21 cellular contexts compared by ENCODE assay signal in the genomic region with DNA sequence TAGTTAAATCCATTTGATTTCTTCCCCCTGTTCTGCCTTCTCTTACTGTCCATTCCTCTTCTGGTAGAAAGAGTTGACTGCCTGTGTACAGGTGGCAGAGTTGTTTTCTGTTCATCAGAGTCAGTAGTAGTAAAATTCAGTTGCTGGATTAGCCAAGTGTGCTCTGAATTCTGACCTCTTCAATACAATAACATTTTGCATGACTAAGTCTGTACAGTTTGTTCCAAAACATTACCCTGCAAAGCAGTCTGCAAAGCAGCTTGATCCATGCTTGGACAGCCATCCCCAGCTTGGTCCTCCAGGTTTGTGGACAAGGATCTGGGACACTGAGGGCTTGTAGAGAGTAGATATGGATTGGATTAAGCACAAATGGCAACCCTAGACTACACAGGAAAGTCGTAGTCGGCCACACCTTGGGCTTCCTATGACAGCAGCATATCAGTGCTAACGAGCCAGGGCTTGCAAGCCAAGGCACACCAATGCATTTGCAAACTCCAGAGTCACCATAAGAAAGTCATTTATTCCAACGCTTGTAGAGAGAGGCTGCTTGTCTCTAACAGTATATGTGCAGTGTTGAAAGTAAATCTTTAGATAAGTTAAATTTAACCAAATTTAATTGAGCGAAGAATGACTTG. TPM values are rescaled to one million over a fixed set of nuclear protein-coding genes. Genes with fewer than 3 reads are reported as not detected.
DNase-seq lines count a peak whose midpoint lies in the region; ATAC-seq and TF ChIP-seq lines count a peak whose summit lies in the region.
"Had no signal": no experiment of that assay in that cellular context is flagged by ENCODE, and none has a peak within 500 bp of the region (broad histone marks: within the 10 kb centered on the region; RNA-seq: fewer than 3 reads in every experiment).

No MANE protein-coding gene starts in this region.

- in situ Hi-C loops in mammary epithelial cell (cut with MboI; ENCODE audit: low sequenced_read_pairs in 2 of 2), result loop anchor here in 1 of 2 donors (25.0 kb wide), 1 partner anchor 682 kb away; no protein-coding TSS in a partner anchor

- no peak overlapping the region for H3K4me3 Mint-ChIP-seq in MCF 10A (ENCODE audit: unreplicated experiment)
- H3K4me3 Mint-ChIP-seq: CD8-positive, alpha-beta memory T cell had no signal

- H3K27me3 Mint-ChIP-seq in MCF 10A (ENCODE audit: insufficient read depth, unreplicated experiment), result no peaks in the 10 kb centered on the region

- BruUV-seq in MCF 10A (replicated peaks; lab: Mats Ljungman, UMichigan) (no TSS peak), mammary epithelial cell (replicated peaks; lab: Mats Ljungman, UMichigan) (no TSS peak)

- H3K4me3 ChIP-seq in breast epithelium (no peak overlapping the region), mammary epithelial cell (replicated peaks in 1 of 3; ENCODE audit: insufficient read depth in 1 of 3, low read depth in 2 of 3, low read length in 3 of 3) (no peak overlapping the region), skeletal muscle satellite cell (ENCODE audit: low read length) (peak overlapping the region; percentile 30)
- H3K4me3 ChIP-seq: BLaER1 had no signal

- H3K27me3 ChIP-seq in breast epithelium, result no peaks in the 10 kb centered on the region
- no peaks in the 10 kb centered on the region for H3K27me3 ChIP-seq in mammary epithelial cell (ENCODE audit: insufficient read depth, low read length)
- H3K27me3 ChIP-seq in skeletal muscle satellite cell (ENCODE audit: control insufficient read depth, insufficient read depth, low read length), result peaks cover 6% of the 10 kb centered on the region
- H3K27me3 ChIP-seq: BLaER1 had no signal

- H3K4me2 ChIP-seq in mammary epithelial cell (ENCODE audit: insufficient read depth, low read depth, low read length) (peak overlapping the region; percentile 66), skeletal muscle satellite cell (ENCODE audit: low read length) (peak overlapping the region; percentile 19)
- H3K4me2 ChIP-seq: BLaER1 had no signal

- H3K9me3 Mint-ChIP-seq in MCF 10A (ENCODE audit: unreplicated experiment), result peaks cover 23% of the 10 kb centered on the region

- H2AFZ ChIP-seq in mammary epithelial cell (ENCODE audit: low read depth, low read length), result peak overlapping the region; percentile 68

- CTCF ChIA-PET in MCF 10A (lab: Yijun Ruan, JAX), result interaction anchor here (0.6 to 3.6 kb wide), 5 partner anchors 11 to 683 kb away, joined by 3 to 24 read pairs (median 3); no protein-coding TSS in a partner anchor
- CTCF ChIA-PET in mammary epithelial cell (lab: Charles Lee; ENCODE audit: low non-redundant PET), result no interaction called here

- H3K9ac ChIP-seq in mammary epithelial cell (ENCODE audit: insufficient read depth, low read length) (no peak overlapping the region), skeletal muscle satellite cell (ENCODE audit: low read depth, low read length) (no peak overlapping the region)
- H3K9ac ChIP-seq: BLaER1 had no signal

- ATAC-seq in HG03521 (IDR thresholded peaks at IDR 0.05; ENCODE audit: unreplicated experiment) (no peak), HG02884 (IDR thresholded peaks at IDR 0.05; ENCODE audit: unreplicated experiment) (no peak)
- ATAC-seq: HepG2 had no signal

- no peaks in the 10 kb centered on the region for H4K20me1 ChIP-seq in mammary epithelial cell (ENCODE audit: insufficient read depth, low read length)
- H4K20me1 ChIP-seq: BLaER1 had no signal

- TF ChIP-seq CTCF in MCF 10A (IDR thresholded peaks at IDR 0.05; ENCODE audit: unreplicated experiment), result no peak
- no peak for TF ChIP-seq CTCF in breast epithelium (IDR thresholded peaks at IDR 0.05)
- TF ChIP-seq CTCF in mammary epithelial cell (conservative IDR thresholded peaks at IDR 0.05 in 1 of 2, IDR thresholded peaks at IDR 0.05 in 1 of 2; ENCODE audit: extremely low read depth in 1 of 2, insufficient read depth in 1 of 2, low read depth in 1 of 2, low read length in 2 of 2), result no peak

- H3K4me1 Mint-ChIP-seq in MCF 10A (ENCODE audit: insufficient read depth, unreplicated experiment), result peaks cover 20% of the 10 kb centered on the region
- H3K4me1 Mint-ChIP-seq: CD8-positive, alpha-beta memory T cell had no signal

- H3K4me1 ChIP-seq in breast epithelium (no peaks in the 10 kb centered on the region), mammary epithelial cell (ENCODE audit: insufficient read depth, low read length) (peaks cover 11% of the 10 kb centered on the region), skeletal muscle satellite cell (ENCODE audit: control insufficient read depth, insufficient read depth, low read length) (peaks cover 10% of the 10 kb centered on the region)
- H3K4me1 ChIP-seq: BLaER1 had no signal

- TF ChIP-seq POLR2A in breast epithelium (IDR thresholded peaks at IDR 0.05), result no peak

- no peaks in the 10 kb centered on the region for H3K36me3 Mint-ChIP-seq in MCF 10A (ENCODE audit: insufficient read depth, unreplicated experiment)

- WGBS in mammary epithelial cell (ENCODE audit: low coverage, missing lambda C conversion rate), result 59% methylated on average over 5 of the region's 5 CpGs

- H3K9me3 ChIP-seq in breast epithelium (peaks cover 5 to 16% of the 10 kb centered on the region in 2 donors), mammary epithelial cell (replicated peaks; ENCODE audit: insufficient read depth, low read length) (peaks cover 9% of the 10 kb centered on the region), skeletal muscle satellite cell (replicated peaks; ENCODE audit: low read length) (peaks cover 9% of the 10 kb centered on the region)

- H3K36me3 ChIP-seq in breast epithelium (no peaks in the 10 kb centered on the region), mammary epithelial cell (ENCODE audit: insufficient read depth, low read length) (no peaks in the 10 kb centered on the region), skeletal muscle satellite cell (ENCODE audit: insufficient read depth, low read length) (no peaks in the 10 kb centered on the region)
- H3K36me3 ChIP-seq: BLaER1 had no signal

- no peaks in the 10 kb centered on the region for H3K79me2 ChIP-seq in mammary epithelial cell (ENCODE audit: insufficient read depth, low read length)

- intact Hi-C loops in MCF 10A (cut with micrococcal nuclease) (no loop called here), breast epithelium (cut with DNase I; ENCODE audit: low total_unique reads) (no loop called here), mammary epithelial cell (cut with micrococcal nuclease) (no loop called here)

- no peak overlapping the region for H3K27ac ChIP-seq in breast epithelium
- H3K27ac ChIP-seq in mammary epithelial cell (ENCODE audit: insufficient read depth, low read depth, low read length), result no peak overlapping the region
- H3K27ac ChIP-seq: 22Rv1, BLaER1 had no signal

- H3K27ac Mint-ChIP-seq in MCF 10A (ENCODE audit: low read depth, unreplicated experiment), result peak overlapping the region; percentile 74
- H3K27ac Mint-ChIP-seq: CD8-positive, alpha-beta memory T cell had no signal

- dilution Hi-C loops in mammary epithelial cell (cut with HindIII; ENCODE audit: low sequenced_read_pairs), result no loop called here

- POLR2A ChIA-PET in MCF 10A (lab: Yijun Ruan, JAX), result interaction anchor here (0.5 to 2.9 kb wide), 7 partner anchors 11 to 41 kb away, joined by 3 to 11 read pairs (median 3); no protein-coding TSS in a partner anchor

- peak; percentile 28 for DNase-seq in MCF 10A (ENCODE audit: unreplicated experiment)
- DNase-seq in breast epithelium (ENCODE audit: low spot score in 2 of 2), result no peak
- DNase-seq in mammary epithelial cell, result peak; percentile 40
- DNase-seq in fibroblast of the conjunctiva (ENCODE audit: low read depth), result peak; percentile 6
- DNase-seq in NCI-H345 (lab: John Stamatoyannopoulos, UW), result no peak
- DNase-seq: CD8-positive, alpha-beta memory T cell; DND-41; GOT3; MM.1S; NCI-H1092 treated with DMSO at 0.1 percent for 48 hours; NCI-H1694; NCI-H226; NCI-H748 treated with DMSO at 0.1 percent for 48 hours; OCI-M1 had no signal

RNA-seq across cellular contexts. Expression of a gene that starts 25.2 kb away (rescaled TPM):
- total RNA-seq in MCF 10A (2022) (0.14 and 0.15 TPM in 2 replicates), breast epithelium (not detected), mammary epithelial cell (not detected)
- polyA plus RNA-seq in mammary epithelial cell, result not detected
- not detected for polyA minus RNA-seq in mammary epithelial cell
- not detected in 2 replicates for total RNA-seq in skeletal muscle satellite cell (2012; rRNA removed)
- total RNA-seq: CD8-positive, alpha-beta memory T cell; HepG2; SK-MEL-5 had no signal
- polyA plus RNA-seq: CD8-positive, alpha-beta memory T cell; HepG2 had no signal

RNA-seq across cellular contexts. Expression of a gene that starts 42.0 kb away (rescaled TPM):
- 74.4 and 89.6 TPM in 2 replicates for total RNA-seq in MCF 10A (2022)
- 10 to 100 TPM; 17.0 to 29.5 (median 24.3) TPM for total RNA-seq in breast epithelium
- 10 to 100 TPM; 30.2 to 36.5 TPM for total RNA-seq in mammary epithelial cell
- polyA plus RNA-seq in mammary epithelial cell, result 15.4 TPM
- 13.3 TPM for polyA minus RNA-seq in mammary epithelial cell
- 28.4 and 30.9 TPM in 2 replicates for total RNA-seq in skeletal muscle satellite cell (2012; rRNA removed)

Comparison
In these comparisons a context has a peak if more than half of its experiments do, and no peak if none do; other contexts are left out.
1. DNase-seq: peak in MCF 10A (single experiment), mammary epithelial cell (single experiment) and fibroblast of the conjunctiva (single experiment); none in breast epithelium (0 of 2) and NCI-H345 (single experiment).